In the genomic region with DNA sequence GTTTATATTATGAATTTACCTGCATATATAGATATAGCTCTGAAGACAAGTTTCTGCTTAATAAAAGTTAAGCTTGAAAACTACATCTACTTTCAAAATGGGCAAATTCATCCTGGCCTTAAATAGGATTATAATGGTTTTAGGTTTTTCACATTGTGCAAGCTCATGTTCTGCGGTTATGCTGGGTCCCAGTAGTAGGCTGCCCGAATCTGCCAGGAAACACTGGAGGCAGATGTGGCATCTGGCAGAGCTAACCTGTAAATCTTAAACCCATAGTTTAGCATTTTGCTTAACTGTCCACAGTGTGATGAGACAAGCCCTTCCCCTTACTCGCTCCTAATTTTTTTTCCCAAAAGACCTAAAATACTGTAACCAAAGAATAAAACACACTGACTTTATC, we compare ENCODE assay signal across 17 cellular contexts.
A peak's percentile ranks its signal among the peaks of the same experiment; 100 is the strongest.
DNase-seq lines count a peak whose midpoint lies in the region; ATAC-seq and TF ChIP-seq lines count a peak whose summit lies in the region.
"Had no signal": no experiment of that assay in that cellular context is flagged by ENCODE, and none has a peak within 500 bp of the region (broad histone marks: within the 10 kb centered on the region; RNA-seq: fewer than 3 reads in every experiment).

No MANE protein-coding gene starts in this region.

- peak overlapping the region; percentile 46 for H3K4me2 ChIP-seq in Loucy (ENCODE audit: low read depth, low read length, poor library complexity, severe bottlenecking)

- H3K9me2 ChIP-seq in Loucy (replicated peaks; ENCODE audit: low read depth, low read length): no peaks in the 10 kb centered on the region

- H3K36me3 ChIP-seq in Loucy (ENCODE audit: insufficient read depth, low read length): no peaks in the 10 kb centered on the region
- H3K36me3 ChIP-seq: BE2C, brain microvascular endothelial cell, right lobe of liver, stomach had no signal

- H3F3A ChIP-seq in Loucy (ENCODE audit: low read depth): no peaks in the 10 kb centered on the region

- H4K20me1 ChIP-seq in Loucy (ENCODE audit: insufficient read depth, low read length, poor library complexity, severe bottlenecking): no peaks in the 10 kb centered on the region

- DNase-seq in DMS 273 treated with DMSO at 0.1 percent for 48 hours (lab: John Stamatoyannopoulos, UW): peak; percentile 7
- peak; percentile 4 for DNase-seq in renal cortical epithelial cell (ENCODE audit: low read depth)
- no peak for DNase-seq in SIG-M5 (lab: John Stamatoyannopoulos, UW)
- no peak for DNase-seq in NCI-H128 (lab: John Stamatoyannopoulos, UW; ENCODE audit: unreplicated experiment)
- DNase-seq: activated CD8-positive, alpha-beta T cell treated with anti-CD3 and anti-CD28 coated beads for 36 hours; activated T-cell treated with anti-CD3 and anti-CD28 coated beads, Interleukin-2, amount 50 U/mL, for 4 hours; BE2C; brain microvascular endothelial cell; left ventricle myocardium superior; NCI-H187; occipital lobe; right lobe of liver; stomach had no signal

- H3K4me1 Mint-ChIP-seq in brain: peaks cover 89% of the 10 kb centered on the region
- H3K4me1 Mint-ChIP-seq: activated naive CD4-positive, alpha-beta T cell treated with anti-CD3 and anti-CD28 coated beads, Interleukin-2, amount 50 U/mL, for 24 hours had no signal

- no peaks in the 10 kb centered on the region for H3K27me3 ChIP-seq in Loucy (ENCODE audit: insufficient read depth, low read length, poor library complexity, severe bottlenecking)
- H3K27me3 ChIP-seq: BE2C, brain microvascular endothelial cell, right lobe of liver, stomach had no signal

- peaks cover 6% of the 10 kb centered on the region for H3K36me3 Mint-ChIP-seq in brain
- H3K36me3 Mint-ChIP-seq: activated naive CD4-positive, alpha-beta T cell treated with anti-CD3 and anti-CD28 coated beads, Interleukin-2, amount 50 U/mL, for 24 hours had no signal

- H3K4me3 Mint-ChIP-seq in brain: peak overlapping the region in 4 of 5 experiments; percentile 23 to 75 (median 70)
- H3K4me3 Mint-ChIP-seq: activated CD8-positive, alpha-beta T cell treated with anti-CD3 and anti-CD28 coated beads for 36 hours; activated naive CD4-positive, alpha-beta T cell treated with anti-CD3 and anti-CD28 coated beads, Interleukin-2, amount 50 U/mL, for 24 hours; activated T-cell treated with anti-CD3 and anti-CD28 coated beads, Interleukin-2, amount 50 U/mL, for 4 hours had no signal

- H3K79me2 ChIP-seq in Loucy (ENCODE audit: insufficient read depth, low read length): no peaks in the 10 kb centered on the region

- H3K9me3 ChIP-seq in Loucy (ENCODE audit: insufficient read depth, low read depth, low read length): no peaks in the 10 kb centered on the region
- H3K9me3 ChIP-seq: BE2C, right lobe of liver, stomach had no signal

- peak overlapping the region; percentile 16 to 96 (median 94) for H3K27ac Mint-ChIP-seq in brain
- H3K27ac Mint-ChIP-seq: activated CD8-positive, alpha-beta T cell treated with anti-CD3 and anti-CD28 coated beads for 36 hours; activated naive CD4-positive, alpha-beta T cell treated with anti-CD3 and anti-CD28 coated beads, Interleukin-2, amount 50 U/mL, for 24 hours had no signal

- H3K27me3 Mint-ChIP-seq in brain: peaks cover 3% of the 10 kb centered on the region

- no peak overlapping the region for H2AFZ ChIP-seq in Loucy (ENCODE audit: low read length)

- H3K4me1 ChIP-seq in Loucy (ENCODE audit: insufficient read depth, low read length, poor library complexity, severe bottlenecking): peaks cover 52% of the 10 kb centered on the region
- H3K4me1 ChIP-seq: right lobe of liver had no signal

- no peak for ATAC-seq in GM18517 (IDR thresholded peaks at IDR 0.05; ENCODE audit: unreplicated experiment)
- ATAC-seq: activated CD8-positive, alpha-beta T cell treated with anti-CD3 and anti-CD28 coated beads for 36 hours; activated T-cell treated with anti-CD3 and anti-CD28 coated beads, Interleukin-2, amount 50 U/mL, for 4 hours; left ventricle myocardium superior; right lobe of liver had no signal

- peaks cover 0 to 2% (median 0%) of the 10 kb centered on the region in 5 experiments for H3K9me3 Mint-ChIP-seq in brain
- H3K9me3 Mint-ChIP-seq: activated CD8-positive, alpha-beta T cell treated with anti-CD3 and anti-CD28 coated beads for 36 hours; activated naive CD4-positive, alpha-beta T cell treated with anti-CD3 and anti-CD28 coated beads, Interleukin-2, amount 50 U/mL, for 24 hours; activated T-cell treated with anti-CD3 and anti-CD28 coated beads, Interleukin-2, amount 50 U/mL, for 4 hours had no signal

- peak overlapping the region; percentile 27 for H3K9ac ChIP-seq in Loucy (ENCODE audit: low read depth, low read length, poor library complexity, severe bottlenecking)

- H3K4me3 ChIP-seq in Loucy (ENCODE audit: low read length, poor library complexity, severe bottlenecking): peak overlapping the region; percentile 23
- H3K4me3 ChIP-seq: right lobe of liver, stomach had no signal

- no peak for TF ChIP-seq CTCF in Loucy (conservative IDR thresholded peaks at IDR 0.05; ENCODE audit: low read length)
- TF ChIP-seq CTCF in brain (conservative IDR thresholded peaks at IDR 0.05): no peak

Comparison
In these comparisons a context has a peak if more than half of its experiments do, and no peak if none do; other contexts are left out.
1. DNase-seq: peak in DMS 273 treated with DMSO at 0.1 percent for 48 hours (single experiment) and renal cortical epithelial cell (single experiment); none in SIG-M5 (single experiment) and NCI-H128 (single experiment).